Comparison of ENCODE assay signal across 25 cellular contexts in genomic region chr20:22501566-22502344, GRCh38.
"Had no signal": no experiment of that assay in that cellular context is flagged by ENCODE, and none has a peak within 500 bp of the region (broad histone marks: within the 10 kb centered on the region; RNA-seq: fewer than 3 reads in every experiment).

No MANE protein-coding gene starts in this region.

- H3K36me3 Mint-ChIP-seq: naive thymus-derived CD4-positive, alpha-beta T cell; neural progenitor cell; stimulated activated memory B cell treated with anti-CD40 and anti-IgM and Interleukin-4, amounts not matched to agents 10 μg/mL and 1 μg/mL and 100 μg/mL, for 72 hours had no signal

- H3K79me2 ChIP-seq: parathyroid adenoma had no signal

- H3K27me3 Mint-ChIP-seq: stimulated activated memory B cell treated with anti-CD40 and anti-IgM and Interleukin-4, amounts not matched to agents 10 μg/mL and 1 μg/mL and 100 μg/mL, for 72 hours had no signal

- H2AFZ ChIP-seq: neural progenitor cell, parathyroid adenoma had no signal

- H3K36me3 ChIP-seq: gastrocnemius medialis, heart left ventricle, left lung, neural progenitor cell, prostate gland, right atrium auricular region, sigmoid colon, tibial artery, vagina had no signal

- ATAC-seq: gastrocnemius medialis; heart left ventricle; left cardiac atrium; left lung; naive thymus-derived CD4-positive, alpha-beta T cell; stimulated activated memory B cell treated with anti-CD40 and anti-IgM and Interleukin-4, amounts not matched to agents 10 μg/mL and 1 μg/mL and 100 μg/mL, for 72 hours; stimulated activated naive CD8-positive, alpha-beta T cell treated with anti-CD3 and anti-CD28 coated beads, Interleukin-15, Interleukin-2, amounts not matched to agents 100 U/mL and 50 U/mL, for 24 hours had no signal

- H3K4me2 ChIP-seq: neural progenitor cell had no signal

- DNase-seq: dorsolateral prefrontal cortex; effector CD4-positive, alpha-beta T cell; foreskin fibroblast; gastrocnemius medialis; heart left ventricle; hippocampal formation; left cardiac atrium; left lung; mesenchymal stem cell; midbrain; naive thymus-derived CD4-positive, alpha-beta T cell; sigmoid colon; stimulated activated CD4-positive, alpha-beta T cell treated with anti-CD3 and anti-CD28 coated beads, Interleukin-2, amount 100 ng/mL, for 24 hours; stimulated activated CD4-positive, alpha-beta T cell treated with anti-CD3 and anti-CD28 coated beads, Interleukin-4, amount 100 ng/mL, for 24 hours; stimulated activated naive CD8-positive, alpha-beta T cell treated with anti-CD3 and anti-CD28 coated beads, Interleukin-15, Interleukin-2, amounts not matched to agents 100 U/mL and 50 U/mL, for 24 hours; substantia nigra; testis; tibial artery had no signal

- H3K4me1 ChIP-seq: gastrocnemius medialis, heart left ventricle, left lung, parathyroid adenoma, prostate gland, right atrium auricular region, sigmoid colon, testis, tibial artery, vagina had no signal

- H3K9me3 Mint-ChIP-seq: nephron, neural progenitor cell had no signal

- H3K27ac ChIP-seq: dorsolateral prefrontal cortex, gastrocnemius medialis, heart left ventricle, left lung, neural progenitor cell, parathyroid adenoma, prostate gland, right atrium auricular region, sigmoid colon, testis, tibial artery, vagina had no signal

- H3K4me1 Mint-ChIP-seq: naive thymus-derived CD4-positive, alpha-beta T cell; nephron; stimulated activated memory B cell treated with anti-CD40 and anti-IgM and Interleukin-4, amounts not matched to agents 10 μg/mL and 1 μg/mL and 100 μg/mL, for 72 hours had no signal

- H3K4me3 Mint-ChIP-seq: naive thymus-derived CD4-positive, alpha-beta T cell; nephron; neural progenitor cell; stimulated activated memory B cell treated with anti-CD40 and anti-IgM and Interleukin-4, amounts not matched to agents 10 μg/mL and 1 μg/mL and 100 μg/mL, for 72 hours had no signal

- H3K9me3 ChIP-seq: gastrocnemius medialis, heart left ventricle, left lung, prostate gland, right atrium auricular region, sigmoid colon, testis, tibial artery, vagina had no signal

- H3K27ac Mint-ChIP-seq: naive thymus-derived CD4-positive, alpha-beta T cell; nephron; neural progenitor cell; stimulated activated memory B cell treated with anti-CD40 and anti-IgM and Interleukin-4, amounts not matched to agents 10 μg/mL and 1 μg/mL and 100 μg/mL, for 72 hours had no signal

- H3K27me3 ChIP-seq: gastrocnemius medialis, right atrium auricular region, testis, tibial artery, vagina had no signal

- H3K4me3 ChIP-seq: dorsolateral prefrontal cortex, gastrocnemius medialis, heart left ventricle, left lung, neural progenitor cell, prostate gland, right atrium auricular region, sigmoid colon, testis, tibial artery, vagina had no signal

- H3K9ac ChIP-seq: neural progenitor cell, parathyroid adenoma had no signal
